In the genomic region with DNA sequence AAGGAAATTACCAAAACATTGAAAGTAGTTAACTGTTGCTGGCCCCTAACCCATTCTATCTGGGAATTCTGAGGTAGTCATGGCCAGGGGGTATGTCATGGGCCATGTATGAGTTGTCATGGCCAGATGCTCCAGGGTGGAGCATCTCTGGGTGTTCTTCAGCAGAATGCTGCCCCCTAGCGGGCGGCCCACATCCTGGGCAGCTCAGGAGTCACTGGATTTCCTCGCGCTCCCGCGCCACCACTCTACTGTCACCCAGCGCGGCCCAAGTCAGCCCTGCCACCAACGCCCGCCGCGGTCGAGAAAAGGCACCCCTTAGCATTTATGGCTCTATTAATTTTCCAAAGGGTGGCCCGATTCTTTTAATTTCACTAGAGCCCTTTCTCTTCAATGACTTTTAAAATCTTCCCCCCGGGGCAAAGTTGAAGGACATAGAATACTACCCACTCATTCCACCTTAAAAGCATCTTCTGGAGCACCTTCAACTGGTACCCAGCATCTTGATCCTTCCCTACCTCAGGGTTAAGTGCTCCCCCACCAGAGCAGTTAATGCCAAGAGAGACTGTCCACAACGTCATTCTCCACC, we compare ENCODE assay signal across 8 cellular contexts. TPM values are rescaled to one million over a fixed set of nuclear protein-coding genes. Genes with fewer than 3 reads are reported as not detected.
DNase-seq lines count a peak whose midpoint lies in the region; TF ChIP-seq lines count a peak whose summit lies in the region.

No MANE protein-coding gene starts in this region.

- 53 to 57% methylated on average over 16 of the region's 16 CpGs for WGBS in GM23248 (ENCODE audit: low coverage in 1 of 2, low lambda C conversion rate in 2 of 2, missing lambda C conversion rate in 2 of 2), 2 experiments

- DNase-seq in GM10266 (ENCODE audit: extremely low spot score) (peak; percentile 67), GM23248 (peak; percentile 80), UCSD-AML1 (lab: John Stamatoyannopoulos, UW; ENCODE audit: unreplicated experiment) (peak; percentile 50), coronary artery (ENCODE audit: low spot score) (no peak), mucosa of gallbladder (ENCODE audit: low spot score) (peak; percentile 66), DMS79 (lab: John Stamatoyannopoulos, UW) (no peak), NCI-H2107 (lab: John Stamatoyannopoulos, UW) (no peak)
- peak; percentile 14 for DNase-seq in Jurkat, Clone E6-1 (ENCODE audit: low read depth, low spot score)

- H2AFZ ChIP-seq in GM23248: no peak overlapping the region

- H3K4me3 ChIP-seq in GM23248: no peak overlapping the region
- no peak overlapping the region for H3K4me3 ChIP-seq in Jurkat, Clone E6-1 (ENCODE audit: low read length)
- no peak overlapping the region for H3K4me3 ChIP-seq in coronary artery

- H3K27me3 ChIP-seq in GM23248 (replicated peaks; ENCODE audit: insufficient read depth): no peaks in the 10 kb centered on the region

- peak; percentile 68 for TF ChIP-seq CTCF in GM10266 (IDR thresholded peaks at IDR 0.05; ENCODE audit: control insufficient read depth, insufficient read depth, low read depth, missing control alignments)
- peak; percentile 38 for TF ChIP-seq CTCF in coronary artery (IDR thresholded peaks at IDR 0.05)

- H3K9me3 ChIP-seq in GM23248 (ENCODE audit: low read depth): no peaks in the 10 kb centered on the region

- H3K27ac ChIP-seq in GM23248 (no peak overlapping the region), coronary artery (no peak overlapping the region)

- H3K79me2 ChIP-seq in GM23248 (ENCODE audit: insufficient read depth): no peaks in the 10 kb centered on the region

- no peaks in the 10 kb centered on the region for H3K36me3 ChIP-seq in GM23248 (ENCODE audit: low read depth)

- H4K20me1 ChIP-seq in GM23248 (ENCODE audit: insufficient read depth): no peaks in the 10 kb centered on the region

- no peak overlapping the region for H3K9ac ChIP-seq in GM23248

- no peaks in the 10 kb centered on the region for H3K9me2 ChIP-seq in GM23248 (ENCODE audit: insufficient read depth)

- in situ Hi-C loops in GM23248 (cut with MboI): loop anchor here (5.0 kb wide), 1 partner anchor 222 kb away; no protein-coding TSS in a partner anchor

- H3K4me2 ChIP-seq in GM23248 (ENCODE audit: unreplicated experiment): no peak overlapping the region

- no peaks in the 10 kb centered on the region for H3F3A ChIP-seq in GM23248 (ENCODE audit: insufficient read depth)

- H3K4me1 ChIP-seq in GM23248 (ENCODE audit: insufficient read depth): no peaks in the 10 kb centered on the region

RNA-seq across cellular contexts. Expression of gene PKDCC, which starts 41.6 kb away (rescaled TPM):
- 9.9 and 12.8 TPM in 2 replicates for total RNA-seq in GM23248 (2014; rRNA removed; shearing (Covaris generic))
- 0.95 and 1.2 TPM in 2 replicates for polyA plus RNA-seq in GM23248 (2016; fragmentation: Nextera tagmentation; extraction: Ambion mirVana)
- not detected for polyA plus RNA-seq in Jurkat, Clone E6-1 (2012; ENCODE audit: insufficient read depth, insufficient read length)
- 128 TPM for total RNA-seq in mucosa of gallbladder

Comparison
In these comparisons a context has a peak if more than half of its experiments do, and no peak if none do; other contexts are left out.
1. DNase-seq: peak in GM10266 (single experiment), GM23248 (single experiment), Jurkat, Clone E6-1 (single experiment), UCSD-AML1 (single experiment) and mucosa of gallbladder (single experiment); none in coronary artery (single experiment), DMS79 (single experiment) and NCI-H2107 (single experiment).